In genomic region chr16:88013766-88014165, GRCh38 we compare ENCODE assay signal across 18 cellular contexts.
DNase-seq lines count a peak whose midpoint lies in the region; ATAC-seq and TF ChIP-seq lines count a peak whose summit lies in the region.
"Had no signal": no experiment of that assay in that cellular context is flagged by ENCODE, and none has a peak within 500 bp of the region (broad histone marks: within the 10 kb centered on the region; RNA-seq: fewer than 3 reads in every experiment).

No MANE protein-coding gene starts in this region.

- H3K4me1 Mint-ChIP-seq in GM23338: peaks cover 24% of the 10 kb centered on the region
- peaks cover 4% of the 10 kb centered on the region for H3K4me1 Mint-ChIP-seq in activated T-helper 17 cell treated with anti-CD3 and anti-CD28 coated beads, Interleukin-2, amount 50 U/mL, for 72 hours
- H3K4me1 Mint-ChIP-seq in stimulated activated effector memory CD8-positive, alpha-beta T cell treated with anti-CD3 and anti-CD28 coated beads, Interleukin-12 subunit alpha, Interleukin-12 subunit beta, amount 100 ng/mL, for 72 hours: peaks cover 7% of the 10 kb centered on the region

- H3K9me2 ChIP-seq in GM23338 (ENCODE audit: insufficient read depth) (no peaks in the 10 kb centered on the region), GM23248 (ENCODE audit: insufficient read depth) (no peaks in the 10 kb centered on the region)

- H4K20me1 ChIP-seq in GM23338 (replicated peaks; ENCODE audit: insufficient read depth): no peaks in the 10 kb centered on the region
- no peaks in the 10 kb centered on the region for H4K20me1 ChIP-seq in GM23248 (ENCODE audit: insufficient read depth)

- H3K27ac ChIP-seq in GM23338 (ENCODE audit: low read depth) (no peak overlapping the region), substantia nigra (ENCODE audit: low read depth, low read length, poor library complexity, severe bottlenecking) (no peak overlapping the region), GM23248 (no peak overlapping the region)
- H3K27ac ChIP-seq: C4-2B, psoas muscle, SJCRH30 had no signal

- H3K79me2 ChIP-seq in GM23338 (replicated peaks; ENCODE audit: insufficient read depth) (peaks cover 6% of the 10 kb centered on the region; the same call in 1 of the 2 replicates), GM23248 (ENCODE audit: insufficient read depth) (no peaks in the 10 kb centered on the region)

- H3K4me2 ChIP-seq in GM23338 (no peak overlapping the region), GM23248 (ENCODE audit: unreplicated experiment) (no peak overlapping the region)

- peaks cover 3% of the 10 kb centered on the region; the same call in 1 of the 2 replicates for H3F3A ChIP-seq in GM23338 (replicated peaks; ENCODE audit: low read depth)
- no peaks in the 10 kb centered on the region for H3F3A ChIP-seq in GM23248 (ENCODE audit: insufficient read depth)

- H3K27me3 ChIP-seq in GM23338 (ENCODE audit: insufficient read depth) (no peaks in the 10 kb centered on the region), GM23248 (replicated peaks; ENCODE audit: insufficient read depth) (no peaks in the 10 kb centered on the region)
- H3K27me3 ChIP-seq: SJCRH30 had no signal

- peak overlapping the region; percentile 61 for H3K27ac Mint-ChIP-seq in GM23338
- peak overlapping the region; percentile 66 for H3K27ac Mint-ChIP-seq in activated T-helper 17 cell treated with anti-CD3 and anti-CD28 coated beads, Interleukin-2, amount 50 U/mL, for 72 hours
- H3K27ac Mint-ChIP-seq in stimulated activated effector memory CD8-positive, alpha-beta T cell treated with anti-CD3 and anti-CD28 coated beads, Interleukin-12 subunit alpha, Interleukin-12 subunit beta, amount 100 ng/mL, for 72 hours: peak overlapping the region; percentile 81
- H3K27ac Mint-ChIP-seq: activated T-helper 2 cell treated with anti-CD3 and anti-CD28 coated beads, Interferon-gamma antibody, Interleukin-2, Interleukin-4, amounts not matched to agents 10 μg/mL and 5 μg/mL and 100 μg/mL, durations not matched to agents 14 hours and 24 hours and 36 hours had no signal

- DNase-seq in GM23338 (ENCODE audit: low spot score) (no peak), left colon (peak; percentile 78 to 89), iPS-NIHi7 (ENCODE audit: extremely low spot score) (no peak), substantia nigra (lab: John Stamatoyannopoulos, UW) (no peak), GM23248 (no peak)
- no peak for DNase-seq in stimulated activated effector memory CD8-positive, alpha-beta T cell treated with anti-CD3 and anti-CD28 coated beads, Interleukin-12 subunit alpha, Interleukin-12 subunit beta, amount 100 ng/mL, for 72 hours (ENCODE audit: low spot score in 2 of 2)
- DNase-seq: activated CD4-positive, alpha-beta T cell treated with anti-CD3 and anti-CD28 coated beads, Interleukin-2, amount 50 U/mL, for 48 hours; aorta; dermis blood vessel endothelial cell; DMS79 treated with DMSO at 0.1 percent for 48 hours; NCI-H1436; NCI-H510A; psoas muscle; SJCRH30; stimulated activated naive CD8-positive, alpha-beta T cell treated with anti-CD3 and anti-CD28 coated beads, Interleukin-15, amount 100 ng/mL, for 72 hours had no signal

- H3K36me3 Mint-ChIP-seq in GM23338 (ENCODE audit: low read depth): peaks cover 52% of the 10 kb centered on the region
- H3K36me3 Mint-ChIP-seq in activated T-helper 17 cell treated with anti-CD3 and anti-CD28 coated beads, Interleukin-2, amount 50 U/mL, for 72 hours (ENCODE audit: low read depth): peaks cover 71% of the 10 kb centered on the region
- peaks cover 43% of the 10 kb centered on the region for H3K36me3 Mint-ChIP-seq in stimulated activated effector memory CD8-positive, alpha-beta T cell treated with anti-CD3 and anti-CD28 coated beads, Interleukin-12 subunit alpha, Interleukin-12 subunit beta, amount 100 ng/mL, for 72 hours

- peaks cover 2% of the 10 kb centered on the region; the same call in 1 of the 2 replicates for H3K4me1 ChIP-seq in GM23338 (ENCODE audit: insufficient read depth)
- H3K4me1 ChIP-seq in GM23248 (ENCODE audit: insufficient read depth): no peaks in the 10 kb centered on the region
- H3K4me1 ChIP-seq: psoas muscle, SJCRH30 had no signal

- H3K36me3 ChIP-seq in GM23338 (ENCODE audit: insufficient read depth): no peaks in the 10 kb centered on the region
- no peaks in the 10 kb centered on the region for H3K36me3 ChIP-seq in GM23248 (ENCODE audit: low read depth)
- H3K36me3 ChIP-seq: SJCRH30 had no signal

- H3K9me3 Mint-ChIP-seq in GM23338: peaks cover 17% of the 10 kb centered on the region
- H3K9me3 Mint-ChIP-seq in activated T-helper 17 cell treated with anti-CD3 and anti-CD28 coated beads, Interleukin-2, amount 50 U/mL, for 72 hours: no peaks in the 10 kb centered on the region
- no peaks in the 10 kb centered on the region for H3K9me3 Mint-ChIP-seq in stimulated activated effector memory CD8-positive, alpha-beta T cell treated with anti-CD3 and anti-CD28 coated beads, Interleukin-12 subunit alpha, Interleukin-12 subunit beta, amount 100 ng/mL, for 72 hours
- H3K9me3 Mint-ChIP-seq: activated T-helper 2 cell treated with anti-CD3 and anti-CD28 coated beads, Interferon-gamma antibody, Interleukin-2, Interleukin-4, amounts not matched to agents 10 μg/mL and 5 μg/mL and 100 μg/mL, durations not matched to agents 14 hours and 24 hours and 36 hours; stimulated activated naive CD8-positive, alpha-beta T cell treated with anti-CD3 and anti-CD28 coated beads, Interleukin-15, amount 100 ng/mL, for 72 hours had no signal

- ATAC-seq in GM23338 (no peak), left colon (peak; percentile 84)
- no peak for ATAC-seq in activated T-helper 17 cell treated with anti-CD3 and anti-CD28 coated beads, Interleukin-2, amount 50 U/mL, for 72 hours (replicated peaks)
- no peak for ATAC-seq in stimulated activated effector memory CD8-positive, alpha-beta T cell treated with anti-CD3 and anti-CD28 coated beads, Interleukin-12 subunit alpha, Interleukin-12 subunit beta, amount 100 ng/mL, for 72 hours
- ATAC-seq: psoas muscle had no signal

- no peak overlapping the region for H3K4me3 ChIP-seq in GM23338
- no peak overlapping the region for H3K4me3 ChIP-seq in GM23248
- H3K4me3 ChIP-seq: psoas muscle, SJCRH30 had no signal

- H2AFZ ChIP-seq in GM23338: no peak overlapping the region
- no peak overlapping the region for H2AFZ ChIP-seq in GM23248

- no peaks in the 10 kb centered on the region for H3K9me3 ChIP-seq in GM23248 (ENCODE audit: low read depth)
- H3K9me3 ChIP-seq: psoas muscle, SJCRH30 had no signal

- WGBS in GM23248 (ENCODE audit: low coverage in 1 of 2, low lambda C conversion rate in 2 of 2, missing lambda C conversion rate in 2 of 2), 2 experiments: 92% methylated on average over 7 of the region's 7 CpGs

- H3K4me3 Mint-ChIP-seq in GM23338: no peak overlapping the region
- no peak overlapping the region for H3K4me3 Mint-ChIP-seq in activated T-helper 17 cell treated with anti-CD3 and anti-CD28 coated beads, Interleukin-2, amount 50 U/mL, for 72 hours
- no peak overlapping the region for H3K4me3 Mint-ChIP-seq in stimulated activated effector memory CD8-positive, alpha-beta T cell treated with anti-CD3 and anti-CD28 coated beads, Interleukin-12 subunit alpha, Interleukin-12 subunit beta, amount 100 ng/mL, for 72 hours
- H3K4me3 Mint-ChIP-seq: stimulated activated naive CD8-positive, alpha-beta T cell treated with anti-CD3 and anti-CD28 coated beads, Interleukin-15, amount 100 ng/mL, for 72 hours had no signal

- intact Hi-C loops in left colon (cut with DNase I, micrococcal nuclease): no loop called here

- no peak for TF ChIP-seq CTCF in GM23338 (conservative IDR thresholded peaks at IDR 0.05; ENCODE audit: low read depth in 2 of 2)

- peaks cover 11% of the 10 kb centered on the region for H3K27me3 Mint-ChIP-seq in GM23338 (ENCODE audit: insufficient read depth, low read depth, poor library complexity)
- H3K27me3 Mint-ChIP-seq in activated T-helper 17 cell treated with anti-CD3 and anti-CD28 coated beads, Interleukin-2, amount 50 U/mL, for 72 hours: no peaks in the 10 kb centered on the region
- H3K27me3 Mint-ChIP-seq: stimulated activated naive CD8-positive, alpha-beta T cell treated with anti-CD3 and anti-CD28 coated beads, Interleukin-15, amount 100 ng/mL, for 72 hours had no signal

- H3K9ac ChIP-seq in GM23248: no peak overlapping the region

- in situ Hi-C loops in GM23248 (cut with MboI): no loop called here

TF ChIP-seq in GM23338, 12 proteins besides CTCF, POLR2A, EP300 and RAD21 (continues in another document):
- TF ChIP-seq EZH2phosphoT487 (IDR thresholded peaks at IDR 0.05; ENCODE audit: unreplicated experiment) (no peak), NANOG (IDR thresholded peaks at IDR 0.05; ENCODE audit: borderline replicate concordance) (no peak), ZNF114 (CRISPR knock-in tag; IDR thresholded peaks at IDR 0.05) (no peak), ETS1 (IDR thresholded peaks at IDR 0.05) (no peak)

Comparison
In these comparisons a context has a peak if more than half of its experiments do, and no peak if none do; other contexts are left out.
1. DNase-seq: peak in left colon (2 of 2); none in GM23338 (single experiment), stimulated activated effector memory CD8-positive, alpha-beta T cell treated with anti-CD3 and anti-CD28 coated beads, Interleukin-12 subunit alpha, Interleukin-12 subunit beta, amount 100 ng/mL, for 72 hours (0 of 2), iPS-NIHi7 (single experiment), substantia nigra (0 of 49) and GM23248 (single experiment).
2. Peak in every context shown above with its lines, with median percentiles within 50 percentile points of each other: H3K27ac Mint-ChIP-seq.